Comparison of ENCODE assay signal across 37 cellular contexts in genomic region chr1:197021716-197022115, GRCh38. TPM values are rescaled to one million over a fixed set of nuclear protein-coding genes. Genes with fewer than 3 reads are reported as not detected.
"Had no signal": no experiment of that assay in that cellular context is flagged by ENCODE, and none has a peak within 500 bp of the region (broad histone marks: within the 10 kb centered on the region; RNA-seq: fewer than 3 reads in every experiment).

No MANE protein-coding gene starts in this region.

- H3K9me3 ChIP-seq: ascending aorta, esophagus muscularis mucosa, heart left ventricle, right atrium auricular region, spleen, testis, transverse colon had no signal

- H3K4me3 ChIP-seq: ascending aorta, coronary artery, dorsolateral prefrontal cortex, esophagus muscularis mucosa, heart left ventricle, right atrium auricular region, spleen, testis, transverse colon had no signal

- H3K9me3 Mint-ChIP-seq: activated CD4-positive, alpha-beta memory T cell treated with anti-CD3 and anti-CD28 coated beads for 36 hours; activated CD4-positive, alpha-beta T cell treated with anti-CD3 and anti-CD28 coated beads, Interleukin-2, amount 10 ng/mL, durations not matched to agents 24 days and 14 days; activated naive CD4-positive, alpha-beta T cell treated with anti-CD3 and anti-CD28 coated beads for 36 hours; activated T-helper 1 cell treated with anti-CD3 and anti-CD28 coated beads, Interleukin-12 subunit alpha, Interleukin-12 subunit beta, Interleukin-2, Interleukin-4 antibody, amounts not matched to agents 30 ng/mL and 10 ng/mL and 1 ng/mL, durations not matched to agents 14 hours and 24 hours and 36 hours; brain; nephron progenitor cell had no signal

- H3K4me1 ChIP-seq: ascending aorta, esophagus muscularis mucosa, foreskin keratinocyte, heart left ventricle, right atrium auricular region, spleen, testis, transverse colon had no signal

- H3K27me3 Mint-ChIP-seq: activated CD4-positive, alpha-beta T cell treated with anti-CD3 and anti-CD28 coated beads, Interleukin-2, amount 10 ng/mL, durations not matched to agents 24 days and 14 days; activated naive CD8-positive, alpha-beta T cell treated with anti-CD3 and anti-CD28 coated beads, Interleukin-2, amount 10 ng/mL, durations not matched to agents 7 days and 5 days; brain; T-helper 17 cell had no signal

- H3K4me1 Mint-ChIP-seq: activated CD4-positive, alpha-beta T cell treated with anti-CD3 and anti-CD28 coated beads, Interleukin-2, amount 10 ng/mL, durations not matched to agents 24 days and 14 days; activated naive CD8-positive, alpha-beta T cell treated with anti-CD3 and anti-CD28 coated beads, Interleukin-2, amount 10 ng/mL, durations not matched to agents 7 days and 5 days; brain; mesothelial cell of epicardium; naive B cell; nephron progenitor cell; T-helper 17 cell had no signal

- H3K27me3 ChIP-seq: ascending aorta, dorsolateral prefrontal cortex, esophagus muscularis mucosa, foreskin keratinocyte, heart left ventricle, right atrium auricular region, spleen, testis, transverse colon had no signal

- H3K4me3 Mint-ChIP-seq: activated CD4-positive, alpha-beta memory T cell treated with anti-CD3 and anti-CD28 coated beads for 36 hours; activated CD4-positive, alpha-beta T cell treated with anti-CD3 and anti-CD28 coated beads, Interleukin-2, amount 10 ng/mL, durations not matched to agents 24 days and 14 days; activated naive CD4-positive, alpha-beta T cell treated with anti-CD3 and anti-CD28 coated beads for 36 hours; activated naive CD8-positive, alpha-beta T cell treated with anti-CD3 and anti-CD28 coated beads, Interleukin-2, amount 10 ng/mL, durations not matched to agents 7 days and 5 days; activated T-helper 1 cell treated with anti-CD3 and anti-CD28 coated beads, Interleukin-12 subunit alpha, Interleukin-12 subunit beta, Interleukin-2, Interleukin-4 antibody, amounts not matched to agents 30 ng/mL and 10 ng/mL and 1 ng/mL, durations not matched to agents 14 hours and 24 hours and 36 hours; brain; mesothelial cell of epicardium; naive B cell; nephron progenitor cell; T-helper 17 cell had no signal

- H3K27ac Mint-ChIP-seq: activated CD4-positive, alpha-beta memory T cell treated with anti-CD3 and anti-CD28 coated beads for 36 hours; activated CD4-positive, alpha-beta T cell treated with anti-CD3 and anti-CD28 coated beads, Interleukin-2, amount 10 ng/mL, durations not matched to agents 24 days and 14 days; activated naive CD4-positive, alpha-beta T cell treated with anti-CD3 and anti-CD28 coated beads for 36 hours; activated naive CD8-positive, alpha-beta T cell treated with anti-CD3 and anti-CD28 coated beads, Interleukin-2, amount 10 ng/mL, durations not matched to agents 7 days and 5 days; activated T-helper 1 cell treated with anti-CD3 and anti-CD28 coated beads, Interleukin-12 subunit alpha, Interleukin-12 subunit beta, Interleukin-2, Interleukin-4 antibody, amounts not matched to agents 30 ng/mL and 10 ng/mL and 1 ng/mL, durations not matched to agents 14 hours and 24 hours and 36 hours; brain; mesothelial cell of epicardium; nephron progenitor cell; T-helper 17 cell had no signal

- DNase-seq: activated CD4-positive, alpha-beta memory T cell treated with anti-CD3 and anti-CD28 coated beads for 36 hours; activated CD4-positive, alpha-beta T cell treated with anti-CD3 and anti-CD28 coated beads, Interleukin-2, amount 10 ng/mL, durations not matched to agents 24 days and 14 days; activated CD4-positive, CD25-positive, alpha-beta regulatory T cell treated with anti-CD3 and anti-CD28 coated beads, Interleukin-2, amount 50 U/mL, for 72 hours; activated CD8-positive, alpha-beta memory T cell treated with anti-CD3 and anti-CD28 coated beads, Interleukin-2, amount 50 U/mL, for 4 hours; activated effector memory CD4-positive, alpha-beta T cell treated with anti-CD3 and anti-CD28 coated beads, Interleukin-2, amount 50 U/mL, for 16 hours; activated naive CD4-positive, alpha-beta T cell treated with anti-CD3 and anti-CD28 coated beads for 36 hours; activated naive CD8-positive, alpha-beta T cell treated with anti-CD3 and anti-CD28 coated beads, Interleukin-2, amount 10 ng/mL, durations not matched to agents 7 days and 5 days; activated T-cell treated with anti-CD3 and anti-CD28 coated beads, Interleukin-2, amount 50 U/mL, for 1 hour; dorsolateral prefrontal cortex; foreskin keratinocyte; heart left ventricle; islet precursor cell; left cardiac atrium; left ventricle myocardium superior; naive B cell; nephron progenitor cell; nucleus accumbens; spleen; stimulated activated naive CD8-positive, alpha-beta T cell treated with anti-CD3 and anti-CD28 coated beads, Interleukin-15, Interleukin-2, amounts not matched to agents 100 U/mL and 50 U/mL, for 24 hours; T-helper 17 cell; T1000; testis; transverse colon; WERI-Rb-1 had no signal

- H3K36me3 Mint-ChIP-seq: activated CD4-positive, alpha-beta memory T cell treated with anti-CD3 and anti-CD28 coated beads for 36 hours; activated naive CD8-positive, alpha-beta T cell treated with anti-CD3 and anti-CD28 coated beads, Interleukin-2, amount 10 ng/mL, durations not matched to agents 7 days and 5 days; brain; mesothelial cell of epicardium; naive B cell had no signal

- H3K36me3 ChIP-seq: ascending aorta, esophagus muscularis mucosa, heart left ventricle, right atrium auricular region, spleen, transverse colon, WERI-Rb-1 had no signal

- H3K27ac ChIP-seq: ascending aorta, coronary artery, dorsolateral prefrontal cortex, esophagus muscularis mucosa, foreskin keratinocyte, heart left ventricle, right atrium auricular region, spleen, testis, transverse colon, WERI-Rb-1 had no signal

- ATAC-seq: foreskin keratinocyte; heart left ventricle; left cardiac atrium; left ventricle myocardium superior; stimulated activated naive CD8-positive, alpha-beta T cell treated with anti-CD3 and anti-CD28 coated beads, Interleukin-15, Interleukin-2, amounts not matched to agents 100 U/mL and 50 U/mL, for 24 hours; T-helper 17 cell had no signal

RNA-seq across cellular contexts. Expression of gene CFHR5, which starts 44.4 kb away (rescaled TPM):
- total RNA-seq: activated CD4-positive, alpha-beta memory T cell treated with anti-CD3 and anti-CD28 coated beads for 36 hours; activated CD4-positive, alpha-beta T cell treated with anti-CD3 and anti-CD28 coated beads, Interleukin-2, amount 10 ng/mL, durations not matched to agents 24 days and 14 days; activated CD8-positive, alpha-beta memory T cell treated with anti-CD3 and anti-CD28 coated beads for 36 hours; activated naive CD4-positive, alpha-beta T cell treated with anti-CD3 and anti-CD28 coated beads for 36 hours; activated naive CD8-positive, alpha-beta T cell treated with anti-CD3 and anti-CD28 coated beads, Interleukin-2, amount 10 ng/mL, durations not matched to agents 7 days and 5 days; activated T-helper 1 cell treated with anti-CD3 and anti-CD28 coated beads, Interleukin-12 subunit alpha, Interleukin-12 subunit beta, Interleukin-2, Interleukin-4 antibody, amounts not matched to agents 30 ng/mL and 10 ng/mL and 1 ng/mL, durations not matched to agents 14 hours and 24 hours and 36 hours; ascending aorta; cardiac septum; cerebellum; esophagus muscularis mucosa; foreskin keratinocyte; heart left ventricle; left cardiac atrium; left ventricle myocardium superior; lung microvascular endothelial cell; mesothelial cell of epicardium; pulmonary artery endothelial cell; right atrium auricular region; spleen; T-helper 17 cell; transverse colon; urinary bladder had no signal
- polyA plus RNA-seq: foreskin keratinocyte, heart left ventricle, spleen had no signal

RNA-seq across cellular contexts. Expression of gene F13B, which starts 45.3 kb away (rescaled TPM):
- total RNA-seq: activated CD4-positive, alpha-beta memory T cell treated with anti-CD3 and anti-CD28 coated beads for 36 hours; activated CD4-positive, alpha-beta T cell treated with anti-CD3 and anti-CD28 coated beads, Interleukin-2, amount 10 ng/mL, durations not matched to agents 24 days and 14 days; activated CD8-positive, alpha-beta memory T cell treated with anti-CD3 and anti-CD28 coated beads for 36 hours; activated naive CD4-positive, alpha-beta T cell treated with anti-CD3 and anti-CD28 coated beads for 36 hours; activated naive CD8-positive, alpha-beta T cell treated with anti-CD3 and anti-CD28 coated beads, Interleukin-2, amount 10 ng/mL, durations not matched to agents 7 days and 5 days; activated T-helper 1 cell treated with anti-CD3 and anti-CD28 coated beads, Interleukin-12 subunit alpha, Interleukin-12 subunit beta, Interleukin-2, Interleukin-4 antibody, amounts not matched to agents 30 ng/mL and 10 ng/mL and 1 ng/mL, durations not matched to agents 14 hours and 24 hours and 36 hours; ascending aorta; cardiac septum; cerebellum; dorsolateral prefrontal cortex; esophagus muscularis mucosa; foreskin keratinocyte; heart left ventricle; left cardiac atrium; left ventricle myocardium superior; lung microvascular endothelial cell; mesothelial cell of epicardium; pulmonary artery endothelial cell; right atrium auricular region; spleen; T-helper 17 cell; transverse colon; urinary bladder had no signal
- polyA plus RNA-seq: foreskin keratinocyte, heart left ventricle, spleen had no signal
